29 cellular contexts compared by ENCODE assay signal in the genomic region with DNA sequence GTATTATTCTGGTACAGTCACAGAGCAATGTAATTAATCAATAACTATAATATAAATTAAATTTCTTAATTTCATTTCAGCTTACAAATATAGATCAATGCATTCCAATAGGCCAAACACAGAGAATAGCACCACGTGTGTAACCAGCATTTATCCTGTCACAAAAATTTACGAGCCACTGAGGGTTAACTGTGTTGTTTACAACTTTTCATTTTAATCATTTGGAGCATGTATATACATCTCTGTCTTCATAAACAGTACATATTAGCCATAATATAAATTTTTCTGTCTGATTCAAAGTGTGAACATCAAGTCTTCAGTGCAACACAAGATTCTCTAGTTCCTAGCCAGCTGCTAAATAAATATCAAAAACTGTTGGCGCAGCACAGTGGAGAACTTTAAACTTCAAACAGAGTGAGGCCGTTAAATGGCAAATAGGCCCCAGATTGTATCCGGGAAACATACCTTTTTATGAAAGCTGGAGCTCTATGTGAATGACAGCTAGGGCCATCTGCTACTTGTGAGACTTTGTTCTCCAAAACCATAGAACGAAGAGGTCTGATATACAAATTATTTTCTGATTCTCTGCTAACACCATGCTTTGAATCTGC.
"Had no signal": no experiment of that assay in that cellular context is flagged by ENCODE, and none has a peak within 500 bp of the region (broad histone marks: within the 10 kb centered on the region; RNA-seq: fewer than 3 reads in every experiment).

No MANE protein-coding gene starts in this region.

- DNase-seq: activated B cell treated with CpG ODN at 0.5 μM for 24 hours; activated CD4-positive, alpha-beta T cell treated with anti-CD3 and anti-CD28 coated beads for 1 hour; activated CD4-positive, alpha-beta T cell treated with anti-CD3 and anti-CD28 coated beads, Interleukin-2, amount 10 ng/mL, durations not matched to agents 24 days and 14 days; activated CD4-positive, alpha-beta T cell treated with anti-CD3 and anti-CD28 coated beads, Interleukin-2, amount 50 U/mL, for 48 hours; activated CD8-positive, alpha-beta memory T cell treated with anti-CD3 and anti-CD28 coated beads, Interleukin-2, amount 10 ng/mL, durations not matched to agents 7 days and 5 days; activated effector memory CD4-positive, alpha-beta T cell treated with Interleukin-2 at 50 U/mL for 16 hours; activated naive CD4-positive, alpha-beta T cell; activated T-cell treated with anti-CD3 and anti-CD28 coated beads, Interleukin-2, amount 50 U/mL, for 24 hours; aorta; caudate nucleus; NCI-H1092 treated with DMSO at 0.1 percent for 48 hours; NCI-H1417 treated with DMSO at 0.1 percent for 48 hours; NCI-H1694; NCI-H2029; NCI-H2107; NCI-H2171 treated with DMSO at 0.1 percent for 48 hours; NCI-H226; NCI-H526 treated with DMSO at 0.1 percent for 48 hours; NK-92 treated with Interleukin-12 subunit alpha and Interleukin-12 subunit beta, amount 100 ng/mL, for 24 hours; OCI-M1; RPMI8226; T-cell; T-helper 2 cell; T1000 had no signal

- ATAC-seq: activated CD8-positive, alpha-beta memory T cell treated with anti-CD3 and anti-CD28 coated beads, Interleukin-2, amount 10 ng/mL, durations not matched to agents 7 days and 5 days; Panc1; Right ventricle myocardium inferior; T-cell had no signal

- H3K27me3 ChIP-seq: breast epithelium had no signal

- H3K4me3 ChIP-seq: breast epithelium, SK-N-MC had no signal

- FAIRE-seq: TTC549 had no signal

- H3K27ac ChIP-seq: breast epithelium, SK-N-MC had no signal

- H3K36me3 ChIP-seq: breast epithelium had no signal

- H3K9me3 ChIP-seq: breast epithelium had no signal
